ENCODE assay signal across 8 cellular contexts in the genomic region with DNA sequence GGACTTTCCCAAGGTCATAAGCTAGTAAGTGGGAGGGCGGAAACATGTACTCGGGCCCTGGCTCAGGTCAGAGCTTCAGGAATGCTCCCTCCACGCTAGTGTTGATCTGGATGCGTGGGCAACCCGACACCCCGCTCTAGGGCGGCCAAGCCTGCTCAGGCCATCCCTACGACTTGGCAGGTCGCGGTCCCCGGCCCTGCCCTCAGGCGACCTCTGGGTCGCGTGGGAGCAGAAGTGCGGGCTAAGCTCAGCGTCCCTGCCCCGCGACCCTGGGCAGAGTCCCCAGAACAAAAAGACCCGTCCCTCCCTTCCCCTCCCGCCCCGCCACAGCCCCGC. TPM values are rescaled to one million over a fixed set of nuclear protein-coding genes. Genes with fewer than 3 reads are reported as not detected.
DNase-seq lines count a peak whose midpoint lies in the region; ATAC-seq and TF ChIP-seq lines count a peak whose summit lies in the region.

No MANE protein-coding gene starts in this region.

- CTCF ChIA-PET in AG04450 (lab: Charles Lee) (interaction anchor here (0.6 to 2.4 kb wide), 6 partner anchors 14 to 138 kb away, joined by 3 to 11 read pairs (median 6); no protein-coding TSS in a partner anchor), RWPE1 (lab: Yijun Ruan, JAX) (interaction anchor here (0.7 kb wide), 1 partner anchor 30 kb away, joined by 3 read pairs; no protein-coding TSS in a partner anchor)

- no peaks in the 10 kb centered on the region; the same call in 1 of the 2 replicates for H3K9me3 ChIP-seq in AG04450 (ENCODE audit: control insufficient read depth, insufficient read depth, low read length)

- DNase-seq in AG04450 (ENCODE audit: low read depth, low spot score), result peak; percentile 89
- DNase-seq in RWPE1 (ENCODE audit: low spot score), result peak; percentile 55
- peak; percentile 61 for DNase-seq in epithelial cell of esophagus (ENCODE audit: low read depth)
- DNase-seq in naive thymus-derived CD8-positive, alpha-beta T cell, result no peak
- DNase-seq in Ammon's horn (ENCODE audit: low spot score), result no peak
- DNase-seq in NCI-H2107 treated with DMSO at 0.1 percent for 48 hours (lab: John Stamatoyannopoulos, UW; ENCODE audit: unreplicated experiment), result no peak

- peaks cover 6 to 24% (median 21%) of the 10 kb centered on the region in 4 donors for H3K4me1 Mint-ChIP-seq in naive thymus-derived CD8-positive, alpha-beta T cell

- H3K4me3 Mint-ChIP-seq in naive thymus-derived CD8-positive, alpha-beta T cell, result peak overlapping the region in 9 of 10 donors; percentile 39 to 96 (median 93)

- ATAC-seq in GM18520 (IDR thresholded peaks at IDR 0.05; ENCODE audit: unreplicated experiment) (peak; percentile 2), HG03064 (IDR thresholded peaks at IDR 0.05; ENCODE audit: low read depth, unreplicated experiment) (peak; percentile 12)
- no peak for ATAC-seq in naive thymus-derived CD8-positive, alpha-beta T cell

- H3K27me3 Mint-ChIP-seq in naive thymus-derived CD8-positive, alpha-beta T cell, result no peaks in the 10 kb centered on the region

- TF ChIP-seq CTCF in AG04450 (IDR thresholded peaks at IDR 0.05; ENCODE audit: low read depth, low read length), result no peak
- TF ChIP-seq CTCF in RWPE1 (conservative IDR thresholded peaks at IDR 0.05; ENCODE audit: low read depth), result no peak
- TF ChIP-seq CTCF in epithelial cell of esophagus (IDR thresholded peaks at IDR 0.05; ENCODE audit: insufficient read depth, low read depth, low read length, missing control alignments), result no peak

- peak overlapping the region; percentile 99 for H3K27ac ChIP-seq in AG04450 (ENCODE audit: low read depth, low read length)
- H3K27ac ChIP-seq in RWPE1, result peak overlapping the region; percentile 97

- no peaks in the 10 kb centered on the region for H3K9me3 Mint-ChIP-seq in naive thymus-derived CD8-positive, alpha-beta T cell

- no peaks in the 10 kb centered on the region for H3K27me3 ChIP-seq in AG04450 (ENCODE audit: control insufficient read depth, insufficient read depth, low read length)

- POLR2A ChIA-PET in AG04450 (lab: Yijun Ruan, JAX), result interaction anchor here (0.6 to 3.6 kb wide), 21 partner anchors 14 to 523 kb away, joined by 3 to 63 read pairs (median 5); a partner anchor contains a TSS
- POLR2A ChIA-PET in RWPE1 (lab: Yijun Ruan, JAX; ENCODE audit: low non-redundant PET), result interaction anchor here (0.7 kb wide), 1 partner anchor 29 kb away, joined by 4 read pairs; no protein-coding TSS in a partner anchor
- POLR2A ChIA-PET in naive thymus-derived CD8-positive, alpha-beta T cell (lab: Charles Lee), result interaction anchor here (0.6 to 3.9 kb wide), 16 partner anchors 24 to 699 kb away, joined by 3 to 47 read pairs (median 6); a partner anchor contains a TSS

- H3K36me3 Mint-ChIP-seq in naive thymus-derived CD8-positive, alpha-beta T cell, result no peaks in the 10 kb centered on the region

- peak overlapping the region; percentile 79 to 99 (median 96) for H3K27ac Mint-ChIP-seq in naive thymus-derived CD8-positive, alpha-beta T cell

- peak overlapping the region; percentile 61 for H3K4me3 ChIP-seq in AG04450 (ENCODE audit: low read depth, low read length)
- H3K4me3 ChIP-seq in epithelial cell of esophagus (ENCODE audit: low read length), result peak overlapping the region; percentile 54

RNA-seq across cellular contexts. Expression of a gene that starts 0.8 kb away (rescaled TPM):
- polyA plus RNA-seq in AG04450 (2011; rRNA removed), result 13.7 and 18.3 TPM in 2 replicates
- 30.0 and 41.1 TPM in 2 replicates for polyA minus RNA-seq in AG04450 (2011; rRNA and poly(A)+ RNA removed)
- 1 to 10 TPM; 5.2 to 5.9 TPM for total RNA-seq in naive thymus-derived CD8-positive, alpha-beta T cell
- polyA plus RNA-seq in naive thymus-derived CD8-positive, alpha-beta T cell, result 1 to 10 TPM; 2.0 to 5.7 (median 4.4) TPM

Comparison
In these comparisons a context has a peak if more than half of its experiments do, and no peak if none do; other contexts are left out.
1. DNase-seq: peak in AG04450 (single experiment), RWPE1 (single experiment) and epithelial cell of esophagus (single experiment); none in naive thymus-derived CD8-positive, alpha-beta T cell (0 of 10), Ammon's horn (single experiment) and NCI-H2107 treated with DMSO at 0.1 percent for 48 hours (single experiment).
2. ATAC-seq: peak in GM18520 (single experiment) and HG03064 (single experiment); none in naive thymus-derived CD8-positive, alpha-beta T cell (0 of 2).